Comparison of ENCODE assay signal across 14 cellular contexts in genomic region chr10:12777840-12778585, GRCh38.
DNase-seq lines count a peak whose midpoint lies in the region; ATAC-seq, FAIRE-seq and TF ChIP-seq lines count a peak whose summit lies in the region.
"Had no signal": no experiment of that assay in that cellular context is flagged by ENCODE, and none has a peak within 500 bp of the region (broad histone marks: within the 10 kb centered on the region; RNA-seq: fewer than 3 reads in every experiment).

No MANE protein-coding gene starts in this region.

- H3K9ac ChIP-seq in GM12878 (ENCODE audit: control insufficient read depth, insufficient read depth, low read length) (no peak overlapping the region), neural progenitor cell (no peak overlapping the region)
- H3K9ac ChIP-seq: BLaER1 treated with 17β-estradiol and CSF1 and Interleukin-3, amounts not matched to agents 10 nM and 100 nM had no signal

- TF ChIP-seq POLR2A in GM12878 (IDR thresholded peaks at IDR 0.05; ENCODE audit: low read depth, low read length): no peak

- no peak overlapping the region for H3K4me3 Mint-ChIP-seq in neural progenitor cell
- H3K4me3 Mint-ChIP-seq in stimulated activated memory B cell treated with anti-CD40 and anti-IgM and Interleukin-4, amounts not matched to agents 10 μg/mL and 1 μg/mL and 100 μg/mL, for 72 hours: no peak overlapping the region
- H3K4me3 Mint-ChIP-seq: immature natural killer cell; T-helper 1 cell treated with Interleukin-12 subunit alpha and Interleukin-12 subunit beta and Interleukin-4 antibody, amounts not matched to agents 30 μg/mL and 1 μg/mL, for 36 hours had no signal

- H3K4me3 ChIP-seq in GM12878 (no peak overlapping the region), neural progenitor cell (no peak overlapping the region)
- H3K4me3 ChIP-seq: BLaER1 treated with 17β-estradiol and CSF1 and Interleukin-3, amounts not matched to agents 10 nM and 100 nM; ovary had no signal

- no peak for TF ChIP-seq CTCF in GM12878 (IDR thresholded peaks at IDR 0.05 in 2 of 3, conservative IDR thresholded peaks at IDR 0.05 in 1 of 3; ENCODE audit: control insufficient read depth in 2 of 3, extremely low read depth in 1 of 3, insufficient read depth in 1 of 3, low read depth in 3 of 3, low read length in 3 of 3)
- TF ChIP-seq CTCF in neural progenitor cell (IDR thresholded peaks at IDR 0.05): no peak

- peaks cover 9% of the 10 kb centered on the region for H3K27me3 Mint-ChIP-seq in neural progenitor cell (ENCODE audit: insufficient read depth, low read depth)
- H3K27me3 Mint-ChIP-seq in stimulated activated memory B cell treated with anti-CD40 and anti-IgM and Interleukin-4, amounts not matched to agents 10 μg/mL and 1 μg/mL and 100 μg/mL, for 72 hours: no peaks in the 10 kb centered on the region

- H3K9me3 ChIP-seq in GM12878 (replicated peaks; ENCODE audit: control insufficient read depth, insufficient read depth, low read length) (no peaks in the 10 kb centered on the region), neural progenitor cell (ENCODE audit: low read depth) (no peaks in the 10 kb centered on the region)
- H3K9me3 ChIP-seq: BLaER1 treated with 17β-estradiol and CSF1 and Interleukin-3, amounts not matched to agents 10 nM and 100 nM; ovary had no signal

- WGBS in GM12878 (ENCODE audit: insufficient coverage, insufficient replicate concordance, low lambda C conversion rate, missing lambda C conversion rate): 39% methylated on average over 8 of the region's 8 CpGs

- H3K27ac ChIP-seq in GM12878 (ENCODE audit: control insufficient read depth, insufficient read depth): no peak overlapping the region
- H3K27ac ChIP-seq in neural progenitor cell: no peak overlapping the region
- H3K27ac ChIP-seq: BLaER1 treated with 17β-estradiol and CSF1 and Interleukin-3, amounts not matched to agents 10 nM and 100 nM; ovary had no signal

- H3K36me3 ChIP-seq in GM12878 (ENCODE audit: control insufficient read depth in 2 of 2, insufficient read depth in 2 of 2, low read length in 1 of 2) (no peaks in the 10 kb centered on the region; a peak in 1 of 4 replicates), neural progenitor cell (no peaks in the 10 kb centered on the region)
- H3K36me3 ChIP-seq: ovary had no signal

- no TSS peak for BruUV-seq in GM12878 (replicated peaks; lab: Mats Ljungman, UMichigan)

- H3K4me2 ChIP-seq in GM12878 (ENCODE audit: control insufficient read depth, insufficient read depth) (no peak overlapping the region), neural progenitor cell (no peak overlapping the region)
- H3K4me2 ChIP-seq: BLaER1 treated with 17β-estradiol and CSF1 and Interleukin-3, amounts not matched to agents 10 nM and 100 nM had no signal

- H4K20me1 ChIP-seq in GM12878 (ENCODE audit: control insufficient read depth, insufficient read depth): no peaks in the 10 kb centered on the region
- peaks cover 4% of the 10 kb centered on the region for H4K20me1 ChIP-seq in neural progenitor cell (ENCODE audit: low read depth)

- peak; percentile 59 for DNase-seq in left cardiac atrium
- no peak for DNase-seq in cardiac septum (ENCODE audit: low spot score)
- no peak for DNase-seq in GM12878 (ENCODE audit: low read depth, low spot score)
- DNase-seq in neural progenitor cell (ENCODE audit: low spot score): no peak
- peak; percentile 50 for DNase-seq in superior temporal gyrus (ENCODE audit: extremely low spot score)
- no peak for DNase-seq in AML-193 (lab: John Stamatoyannopoulos, UW)
- DNase-seq: activated gamma-delta T cell treated with Interleukin-2 at 50 U/mL for 16 hours, immature natural killer cell, KG1, NCI-H1105 treated with DMSO at 0.1 percent for 48 hours, ovary had no signal

- peak; percentile 59 for FAIRE-seq in GM12878 (lab: Jason Lieb, UNC)

- ATAC-seq in left cardiac atrium (peak; percentile 77 to 86), GM12878 (no peak)
- ATAC-seq in stimulated activated memory B cell treated with anti-CD40 and anti-IgM and Interleukin-4, amounts not matched to agents 10 μg/mL and 1 μg/mL and 100 μg/mL, for 72 hours: no peak

- no peaks in the 10 kb centered on the region for H3K79me2 ChIP-seq in GM12878 (ENCODE audit: control insufficient read depth, insufficient read depth, low read length)
- no peaks in the 10 kb centered on the region for H3K79me2 ChIP-seq in neural progenitor cell (ENCODE audit: low read depth)

- SMC1A ChIA-PET in GM12878 (lab: Charles Lee; ENCODE audit: uncharacterized antibody, unreplicated experiment): no interaction called here

- peaks cover 2% of the 10 kb centered on the region for H3K36me3 Mint-ChIP-seq in neural progenitor cell
- H3K36me3 Mint-ChIP-seq in stimulated activated memory B cell treated with anti-CD40 and anti-IgM and Interleukin-4, amounts not matched to agents 10 μg/mL and 1 μg/mL and 100 μg/mL, for 72 hours: peaks cover 54% of the 10 kb centered on the region

- CTCF ChIA-PET in GM12878 (lab: Yijun Ruan, JAX): interaction anchor here (1.0 kb wide), 1 partner anchor 11 kb away, joined by 3 read pairs; no protein-coding TSS in a partner anchor

- intact Hi-C loops in left cardiac atrium (cut with DNase I): no loop called here
- intact Hi-C loops in cardiac septum (cut with DNase I): no loop called here
- intact Hi-C loops in GM12878 (cut with micrococcal nuclease; ENCODE audit: unreplicated experiment): no loop called here

- no peaks in the 10 kb centered on the region for H3K9me3 Mint-ChIP-seq in neural progenitor cell
- no peaks in the 10 kb centered on the region for H3K9me3 Mint-ChIP-seq in stimulated activated memory B cell treated with anti-CD40 and anti-IgM and Interleukin-4, amounts not matched to agents 10 μg/mL and 1 μg/mL and 100 μg/mL, for 72 hours
- H3K9me3 Mint-ChIP-seq: immature natural killer cell; T-helper 1 cell treated with Interleukin-12 subunit alpha and Interleukin-12 subunit beta and Interleukin-4 antibody, amounts not matched to agents 30 μg/mL and 1 μg/mL, for 36 hours had no signal

- peaks cover 4% of the 10 kb centered on the region for H3F3A ChIP-seq in neural progenitor cell (ENCODE audit: low read depth)

- RAD21 ChIA-PET in GM12878 (lab: Charles Lee; ENCODE audit: unreplicated experiment): no interaction called here

- no peak overlapping the region for H2AFZ ChIP-seq in GM12878 (ENCODE audit: control insufficient read depth, low read depth, low read length)
- no peak overlapping the region for H2AFZ ChIP-seq in neural progenitor cell (replicated peaks)

- peak overlapping the region; percentile 38 for H3K27ac Mint-ChIP-seq in neural progenitor cell
- no peak overlapping the region for H3K27ac Mint-ChIP-seq in stimulated activated memory B cell treated with anti-CD40 and anti-IgM and Interleukin-4, amounts not matched to agents 10 μg/mL and 1 μg/mL and 100 μg/mL, for 72 hours
- H3K27ac Mint-ChIP-seq: immature natural killer cell; T-helper 1 cell treated with Interleukin-12 subunit alpha and Interleukin-12 subunit beta and Interleukin-4 antibody, amounts not matched to agents 30 μg/mL and 1 μg/mL, for 36 hours had no signal

- in situ Hi-C loops in GM12878 (cut with MboI): no loop called here

- no peak for TF ChIP-seq EP300 in GM12878 (IDR thresholded peaks at IDR 0.05; ENCODE audit: borderline replicate concordance in 1 of 2, control insufficient read depth in 1 of 2, low read depth in 2 of 2, low read length in 2 of 2)

- H3K4me1 ChIP-seq in GM12878 (ENCODE audit: control insufficient read depth, insufficient read depth, low read length) (no peaks in the 10 kb centered on the region), neural progenitor cell (peaks cover 7% of the 10 kb centered on the region)

- no peak for TF ChIP-seq RAD21 in GM12878 (IDR thresholded peaks at IDR 0.05; ENCODE audit: insufficient read depth, low read depth, low read length)

- H3K4me1 Mint-ChIP-seq in neural progenitor cell: peaks cover 39% of the 10 kb centered on the region
- H3K4me1 Mint-ChIP-seq in stimulated activated memory B cell treated with anti-CD40 and anti-IgM and Interleukin-4, amounts not matched to agents 10 μg/mL and 1 μg/mL and 100 μg/mL, for 72 hours: peaks cover 28% of the 10 kb centered on the region

- POLR2A ChIA-PET in GM12878 (lab: Charles Lee): interaction anchor here (0.6 kb wide), 1 partner anchor 207 kb away, joined by 3 read pairs; no protein-coding TSS in a partner anchor

- no peaks in the 10 kb centered on the region for H3K27me3 ChIP-seq in GM12878 (replicated peaks in 1 of 2; ENCODE audit: control insufficient read depth in 2 of 2, insufficient read depth in 2 of 2, low read length in 1 of 2)
- no peaks in the 10 kb centered on the region for H3K27me3 ChIP-seq in neural progenitor cell
- H3K27me3 ChIP-seq: BLaER1 treated with 17β-estradiol and CSF1 and Interleukin-3, amounts not matched to agents 10 nM and 100 nM; ovary had no signal

TF ChIP-seq in GM12878, 131 proteins besides CTCF, POLR2A, EP300 and RAD21 (continues in another document):
- TF ChIP-seq JUNB (IDR thresholded peaks at IDR 0.05): no peak
- TF ChIP-seq TBL1XR1 (IDR thresholded peaks at IDR 0.05; ENCODE audit: low read depth, low read length): no peak
- TF ChIP-seq RCOR1 (conservative IDR thresholded peaks at IDR 0.05; ENCODE audit: low read depth, low read length): no peak
- no peak for TF ChIP-seq RELB (IDR thresholded peaks at IDR 0.05; ENCODE audit: low read depth)
- TF ChIP-seq SREBF1 (IDR thresholded peaks at IDR 0.05; ENCODE audit: low read length): no peak
- no peak for TF ChIP-seq TCF7 (IDR thresholded peaks at IDR 0.05; ENCODE audit: borderline replicate concordance)
- TF ChIP-seq TARDBP (IDR thresholded peaks at IDR 0.05; ENCODE audit: borderline replicate concordance): no peak
- TF ChIP-seq SMARCA5 (IDR thresholded peaks at IDR 0.05): no peak

Comparison
In these comparisons a context has a peak if more than half of its experiments do, and no peak if none do; other contexts are left out.
1. DNase-seq: peak in left cardiac atrium (single experiment) and superior temporal gyrus (single experiment); none in cardiac septum (single experiment), GM12878 (single experiment), neural progenitor cell (single experiment) and AML-193 (0 of 2).
2. ATAC-seq: peak in left cardiac atrium (2 of 2); none in GM12878 (single experiment) and stimulated activated memory B cell treated with anti-CD40 and anti-IgM and Interleukin-4, amounts not matched to agents 10 μg/mL and 1 μg/mL and 100 μg/mL, for 72 hours (single experiment).